Comparison of ENCODE assay signal across 2 cellular contexts in genomic region chr10:14995964-14996565, GRCh38.
TF ChIP-seq lines count a peak whose summit lies in the region.

No MANE protein-coding gene starts in this region.

TF ChIP-seq in SK-N-SH, 30 proteins besides CTCF, POLR2A, EP300 and RAD21 (continued from another document):
- TF ChIP-seq REST (IDR thresholded peaks at IDR 0.05; ENCODE audit: low read depth, low read length) (no peak), IRF3 (IDR thresholded peaks at IDR 0.05; ENCODE audit: low read depth, low read length) (no peak), POLR2AphosphoS5 (IDR thresholded peaks at IDR 0.05; ENCODE audit: low read depth, low read length) (no peak), JUND (IDR thresholded peaks at IDR 0.05) (no peak), MEF2A (IDR thresholded peaks at IDR 0.05; ENCODE audit: borderline replicate concordance, low read depth) (no peak), EZH2phosphoT487 (IDR thresholded peaks at IDR 0.05; ENCODE audit: borderline replicate concordance, low read depth) (no peak), FOSL2 (IDR thresholded peaks at IDR 0.05; ENCODE audit: borderline replicate concordance, low read depth) (no peak), GATA2 (CRISPR knock-in tag; IDR thresholded peaks at IDR 0.05) (no peak), ELF1 (IDR thresholded peaks at IDR 0.05) (no peak), RFX5 (IDR thresholded peaks at IDR 0.05; ENCODE audit: low read length) (no peak), TCF12 (IDR thresholded peaks at IDR 0.05) (no peak), GABPA (IDR thresholded peaks at IDR 0.05; ENCODE audit: low read depth) (no peak), RXRA (IDR thresholded peaks at IDR 0.05; ENCODE audit: borderline replicate concordance, low read depth) (no peak), ZBTB33 (IDR thresholded peaks at IDR 0.05; ENCODE audit: borderline replicate concordance, low read depth) (no peak)

TF ChIP-seq in SK-N-SH treated with all-trans-retinoic acid at 6 μM for 48 hours, 23 proteins besides CTCF, POLR2A, EP300 and RAD21 (continued from another document):
- no peak for TF ChIP-seq TSHZ2 (CRISPR knock-in tag; IDR thresholded peaks at IDR 0.05)
- no peak for TF ChIP-seq OSR1 (CRISPR knock-in tag; IDR thresholded peaks at IDR 0.05)
- no peak for TF ChIP-seq POU6F1 (CRISPR knock-in tag; IDR thresholded peaks at IDR 0.05; ENCODE audit: borderline replicate concordance, low read depth)
- no peak for TF ChIP-seq ISL1 (CRISPR knock-in tag; IDR thresholded peaks at IDR 0.05)
- no peak for TF ChIP-seq CSRNP3 (CRISPR knock-in tag; IDR thresholded peaks at IDR 0.05)
